8 cellular contexts compared by ENCODE assay signal in the genomic region with DNA sequence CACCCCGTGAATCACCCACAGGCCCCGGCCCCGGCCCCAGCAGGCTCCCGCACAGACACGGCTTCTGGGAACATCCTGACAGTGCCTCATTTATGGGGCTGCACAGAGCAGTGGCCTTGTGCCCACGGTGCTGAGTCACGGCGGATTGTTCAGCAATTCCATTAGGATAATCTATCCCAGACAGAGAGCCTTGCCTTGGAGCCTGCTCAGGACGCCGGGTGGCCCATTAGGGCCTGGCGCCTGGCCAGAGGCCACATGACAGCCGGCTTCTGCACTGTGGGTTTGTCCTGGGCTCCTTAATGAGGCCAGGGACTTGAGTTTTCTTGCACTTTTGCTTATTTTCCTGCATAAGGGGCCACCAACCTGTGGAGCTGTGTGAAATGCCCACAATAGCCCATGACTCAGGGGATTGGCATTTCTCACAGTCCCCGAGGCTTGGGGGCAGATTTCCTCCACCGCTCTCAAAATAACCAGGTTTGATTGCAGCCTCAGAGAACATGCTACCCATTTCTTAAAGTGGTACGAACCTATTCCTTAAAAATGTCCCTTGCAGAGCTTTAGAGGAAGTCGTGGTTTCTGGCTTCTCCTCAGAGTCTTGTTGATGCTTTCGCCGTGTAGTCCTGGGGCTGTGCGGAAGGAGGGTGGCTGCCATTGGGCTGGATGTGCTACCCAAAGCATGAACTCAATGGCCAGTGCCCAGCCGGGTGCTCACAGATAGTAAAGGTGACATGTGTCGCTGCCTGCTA. TPM values are rescaled to one million over a fixed set of nuclear protein-coding genes. Genes with fewer than 3 reads are reported as not detected.
DNase-seq lines count a peak whose midpoint lies in the region; ATAC-seq lines count a peak whose summit lies in the region.

No MANE protein-coding gene starts in this region.

- H3K36me3 ChIP-seq in skeletal muscle tissue (ENCODE audit: control insufficient read depth in 3 of 3, insufficient read depth in 3 of 3, low read length in 3 of 3) = peaks cover 25 to 35% (median 30%) of the 10 kb centered on the region in 3 donors

- intact Hi-C loops in activated CD4-positive, alpha-beta T cell treated with anti-CD3 and anti-CD28 coated beads, Interleukin-2, amount 10 ng/mL, durations not matched to agents 24 days and 14 days (cut with micrococcal nuclease) = no loop called here

- ATAC-seq in GM18511 (IDR thresholded peaks at IDR 0.05; ENCODE audit: unreplicated experiment) (peak; percentile 67), GM21390 (IDR thresholded peaks at IDR 0.05; ENCODE audit: unreplicated experiment) (no peak)

- H3K4me3 ChIP-seq in skeletal muscle tissue (ENCODE audit: low read length in 3 of 3) = peak overlapping the region; percentile 54 to 73 (median 70)

- H3K27ac Mint-ChIP-seq in activated CD4-positive, alpha-beta T cell treated with anti-CD3 and anti-CD28 coated beads, Interleukin-2, amount 10 ng/mL, durations not matched to agents 24 days and 14 days = no peak overlapping the region

- in situ Hi-C loops in T47D (cut with HindIII; ENCODE audit: low pct_unique_long_range_greater_than_20kb, low sequenced_read_pairs) = no loop called here

- H3K27me3 ChIP-seq in skeletal muscle tissue (ENCODE audit: control insufficient read depth in 3 of 3, insufficient read depth in 3 of 3, low read length in 3 of 3) = no peaks in the 10 kb centered on the region

- peak overlapping the region; percentile 95 for H3K27ac ChIP-seq in skeletal muscle tissue (ENCODE audit: low read depth, low read length)

- H3K4me3 Mint-ChIP-seq in activated CD4-positive, alpha-beta T cell treated with anti-CD3 and anti-CD28 coated beads, Interleukin-2, amount 10 ng/mL, durations not matched to agents 24 days and 14 days = no peak overlapping the region

- H3K9me3 Mint-ChIP-seq in activated CD4-positive, alpha-beta T cell treated with anti-CD3 and anti-CD28 coated beads, Interleukin-2, amount 10 ng/mL, durations not matched to agents 24 days and 14 days = no peaks in the 10 kb centered on the region

- H3K9me3 ChIP-seq in skeletal muscle tissue (ENCODE audit: control insufficient read depth in 3 of 3, low read length in 3 of 3) = no peaks in the 10 kb centered on the region

- peaks cover 1% of the 10 kb centered on the region for H3K27me3 Mint-ChIP-seq in activated CD4-positive, alpha-beta T cell treated with anti-CD3 and anti-CD28 coated beads, Interleukin-2, amount 10 ng/mL, durations not matched to agents 24 days and 14 days

- H3K9ac ChIP-seq in skeletal muscle tissue (ENCODE audit: low read depth in 1 of 3, low read length in 3 of 3) = peak overlapping the region; percentile 71 to 89 (median 74)

- no peaks in the 10 kb centered on the region for H3K4me1 Mint-ChIP-seq in activated CD4-positive, alpha-beta T cell treated with anti-CD3 and anti-CD28 coated beads, Interleukin-2, amount 10 ng/mL, durations not matched to agents 24 days and 14 days

- H3K36me3 Mint-ChIP-seq in activated CD4-positive, alpha-beta T cell treated with anti-CD3 and anti-CD28 coated beads, Interleukin-2, amount 10 ng/mL, durations not matched to agents 24 days and 14 days (ENCODE audit: low read depth) = no peaks in the 10 kb centered on the region

- DNase-seq in NCI-H446 treated with DMSO at 0.1 percent for 48 hours (lab: John Stamatoyannopoulos, UW) (peak; percentile 80), T47D (ENCODE audit: low read depth in 1 of 2, low spot score in 1 of 2) (peak; percentile 64 to 66), iris pigment epithelial cell (ENCODE audit: low read depth) (peak; percentile 81)
- DNase-seq in stimulated activated CD4-positive, alpha-beta T cell treated with anti-CD3 and anti-CD28 coated beads, Interleukin-2, amount 100 ng/mL, for 48 hours = no peak
- DNase-seq in activated CD4-positive, alpha-beta T cell treated with anti-CD3 and anti-CD28 coated beads, Interleukin-2, amount 10 ng/mL, durations not matched to agents 24 days and 14 days = no peak

- H3K4me1 ChIP-seq in skeletal muscle tissue (ENCODE audit: control insufficient read depth in 3 of 3, insufficient read depth in 3 of 3, low read length in 3 of 3) = peaks cover 78 to 87% (median 79%) of the 10 kb centered on the region in 3 donors

RNA-seq across cellular contexts. Expression of gene SYNM, which starts 19.0 kb away (rescaled TPM):
- 53.2 TPM for total RNA-seq in skeletal muscle tissue
- total RNA-seq in activated CD4-positive, alpha-beta T cell treated with anti-CD3 and anti-CD28 coated beads, Interleukin-2, amount 10 ng/mL, durations not matched to agents 24 days and 14 days = 0.79 and 1.1 TPM in 2 replicates

Comparison
In these comparisons a context has a peak if more than half of its experiments do, and no peak if none do; other contexts are left out.
1. DNase-seq: peak in NCI-H446 treated with DMSO at 0.1 percent for 48 hours (single experiment), T47D (2 of 2) and iris pigment epithelial cell (single experiment); none in stimulated activated CD4-positive, alpha-beta T cell treated with anti-CD3 and anti-CD28 coated beads, Interleukin-2, amount 100 ng/mL, for 48 hours (0 of 2) and activated CD4-positive, alpha-beta T cell treated with anti-CD3 and anti-CD28 coated beads, Interleukin-2, amount 10 ng/mL, durations not matched to agents 24 days and 14 days (single experiment).
2. RNA of gene SYNM, which starts 19.0 kb away (total RNA-seq): 53.2 TPM in skeletal muscle tissue (single experiment); 0.79 to 1.1 TPM in activated CD4-positive, alpha-beta T cell treated with anti-CD3 and anti-CD28 coated beads, Interleukin-2, amount 10 ng/mL, durations not matched to agents 24 days and 14 days; every median in the first group is over 10 times any median in the second.